24 cellular contexts compared by ENCODE assay signal in the genomic region with DNA sequence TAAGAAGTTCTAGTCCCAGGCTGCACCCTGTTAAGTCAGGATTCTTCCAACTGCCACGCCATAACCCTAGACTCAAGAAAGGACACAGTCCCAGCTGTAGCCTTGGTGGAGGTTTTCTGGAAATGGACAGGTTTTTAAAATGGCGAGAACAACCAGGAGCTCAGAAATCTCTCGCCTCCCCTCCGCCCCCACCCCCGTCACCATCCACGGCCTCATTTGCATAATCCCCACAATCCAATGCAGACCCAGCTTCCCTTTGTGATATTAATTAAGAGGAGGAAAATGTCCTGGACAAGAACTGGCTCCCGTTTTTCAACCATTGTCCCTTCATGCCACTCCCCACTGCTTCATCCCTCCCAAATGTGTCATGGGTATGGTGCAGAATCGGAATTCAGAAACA. TPM values are rescaled to one million over a fixed set of nuclear protein-coding genes. Genes with fewer than 3 reads are reported as not detected.
A peak's percentile ranks its signal among the peaks of the same experiment; 100 is the strongest.
DNase-seq lines count a peak whose midpoint lies in the region; ATAC-seq, FAIRE-seq and TF ChIP-seq lines count a peak whose summit lies in the region.
"Had no signal": no experiment of that assay in that cellular context is flagged by ENCODE, and none has a peak within 500 bp of the region (broad histone marks: within the 10 kb centered on the region; RNA-seq: fewer than 3 reads in every experiment).

No MANE protein-coding gene starts in this region.

- H3K27ac ChIP-seq in GM23338 (ENCODE audit: low read depth) = no peak overlapping the region
- no peak overlapping the region for H3K27ac ChIP-seq in H1 (ENCODE audit: low read depth, low read length)
- H3K27ac ChIP-seq in neuronal stem cell (replicated peaks; ENCODE audit: low read length) = no peak overlapping the region
- H3K27ac ChIP-seq: A549 had no signal

- H3K4me1 ChIP-seq in GM23338 (ENCODE audit: insufficient read depth) = no peaks in the 10 kb centered on the region
- peaks cover 3% of the 10 kb centered on the region for H3K4me1 ChIP-seq in HAP-1
- peaks cover 0 to 4% (median 0%) of the 10 kb centered on the region in 4 experiments; a peak in 1 of 7 replicates for H3K4me1 ChIP-seq in H1 (replicated peaks in 1 of 4; ENCODE audit: control insufficient read depth in 3 of 4, insufficient read depth in 4 of 4, low read length in 3 of 4)
- peaks cover 3% of the 10 kb centered on the region in 2 donors for H3K4me1 ChIP-seq in neuronal stem cell (ENCODE audit: control insufficient read depth in 2 of 2, insufficient read depth in 1 of 2, low read depth in 1 of 2, low read length in 2 of 2)
- H3K4me1 ChIP-seq: A549 had no signal

- no peak overlapping the region for H3K4me3 Mint-ChIP-seq in GM23338
- H3K4me3 Mint-ChIP-seq: CD4-positive, alpha-beta memory T cell; HFFc6 had no signal

- no peak overlapping the region for H3K4me2 ChIP-seq in GM23338
- H3K4me2 ChIP-seq in H1 (ENCODE audit: insufficient read depth in 1 of 2, low read depth in 2 of 2, low read length in 2 of 2) = no peak overlapping the region
- no peak overlapping the region for H3K4me2 ChIP-seq in neuronal stem cell (ENCODE audit: insufficient read depth, low read length, poor library complexity, severe bottlenecking)
- H3K4me2 ChIP-seq: A549 had no signal

- no peak for TF ChIP-seq EP300 in H1 (IDR thresholded peaks at IDR 0.05; ENCODE audit: borderline replicate concordance in 1 of 2, low read depth in 2 of 2, low read length in 2 of 2)

- no peak overlapping the region for H2AK5ac ChIP-seq in H1 (ENCODE audit: low read depth, low read length)
- no peak overlapping the region for H2AK5ac ChIP-seq in neuronal stem cell (ENCODE audit: low read depth, low read length)

- POLR2A ChIA-PET in H1 (lab: Charles Lee; ENCODE audit: partially characterized antibody) = interaction anchor here (1.3 kb wide), 1 partner anchor 15 kb away, joined by 4 read pairs; no protein-coding TSS in a partner anchor

- no peak overlapping the region for H4K5ac ChIP-seq in H1 (ENCODE audit: insufficient read length, low read depth, low read length)

- H3K9me2 ChIP-seq in GM23338 (ENCODE audit: insufficient read depth) = no peaks in the 10 kb centered on the region

- no peaks in the 10 kb centered on the region for H4K20me1 ChIP-seq in GM23338 (replicated peaks; ENCODE audit: insufficient read depth)
- H4K20me1 ChIP-seq in H1 (replicated peaks in 1 of 2; ENCODE audit: control insufficient read depth in 1 of 2, insufficient read depth in 2 of 2, low read length in 2 of 2) = no peaks in the 10 kb centered on the region

- H3K56ac ChIP-seq in H1 (replicated peaks; ENCODE audit: insufficient read length, low read depth, low read length) = no peak overlapping the region

- no peak for TF ChIP-seq RAD21 in H1 (IDR thresholded peaks at IDR 0.05 in 1 of 2, conservative IDR thresholded peaks at IDR 0.05 in 1 of 2; ENCODE audit: low read depth in 2 of 2, low read length in 2 of 2)

- no peaks in the 10 kb centered on the region for H3K9me3 Mint-ChIP-seq in GM23338
- H3K9me3 Mint-ChIP-seq: CD4-positive, alpha-beta memory T cell; HFFc6 had no signal

- no peak for FAIRE-seq in H1 (lab: Jason Lieb, UNC)
- FAIRE-seq: A549, GM12878, GM19239 had no signal

- H3K79me2 ChIP-seq in GM23338 (replicated peaks; ENCODE audit: insufficient read depth) (no peaks in the 10 kb centered on the region), H1 (ENCODE audit: control insufficient read depth in 1 of 2, insufficient read depth in 2 of 2, low read length in 2 of 2) (no peaks in the 10 kb centered on the region)

- intact Hi-C loops in left colon (cut with DNase I, micrococcal nuclease) = loop anchor here in 1 of 2 donors (10.0 kb wide), 1 partner anchor 185 kb away; no protein-coding TSS in a partner anchor

- H3K79me1 ChIP-seq in H1 (ENCODE audit: low read depth, low read length) (no peaks in the 10 kb centered on the region), neuronal stem cell (ENCODE audit: low read depth, low read length) (no peaks in the 10 kb centered on the region)

- CTCF ChIA-PET in H1 (lab: Charles Lee; ENCODE audit: partially characterized antibody) = interaction anchor here (1.0 to 10.1 kb wide), 10 partner anchors 9 to 230 kb away, joined by 3 to 86 read pairs (median 4); no protein-coding TSS in a partner anchor

- H3K9ac ChIP-seq in H1 (replicated peaks in 1 of 4; ENCODE audit: extremely low read depth in 1 of 4, low read depth in 3 of 4, low read length in 3 of 4) = no peak overlapping the region
- no peak overlapping the region for H3K9ac ChIP-seq in neuronal stem cell (ENCODE audit: low read depth, low read length, poor library complexity)

- no peak overlapping the region for H2BK20ac ChIP-seq in H1 (ENCODE audit: low read length)

- DNase-seq in GM23338 (ENCODE audit: low spot score) (no peak), HAP-1 (ENCODE audit: low spot score in 2 of 2) (peak; percentile 19 to 52), H1 (ENCODE audit: low read depth in 1 of 2, low spot score in 2 of 2) (no peak), neuronal stem cell (ENCODE audit: low spot score) (no peak), COR-L47 (lab: John Stamatoyannopoulos, UW) (no peak), left colon (no peak)
- no peak for DNase-seq in activated CD8-positive, alpha-beta memory T cell treated with anti-CD3 and anti-CD28 coated beads, Interleukin-2, amount 50 U/mL, for 48 hours
- DNase-seq: 8988T; ACHN; AML-193; C1 segment of cervical spinal cord; Caco-2; CD4-positive, alpha-beta memory T cell; DMS 273 treated with DMSO at 0.1 percent for 48 hours; DMS79; EL; GDM1; GOT3; H7; HFFc6 had no signal

- in situ Hi-C loops in HAP-1 (cut with MboI; ENCODE audit: low sequenced_read_pairs) = no loop called here

- H3K4me3 ChIP-seq in GM23338 = no peak overlapping the region
- no peak overlapping the region for H3K4me3 ChIP-seq in HAP-1
- H3K4me3 ChIP-seq in H1 (ENCODE audit: extremely low read depth in 1 of 4, insufficient read depth in 2 of 4, low read depth in 3 of 4, low read length in 4 of 4) = no peak overlapping the region
- H3K4me3 ChIP-seq in neuronal stem cell (ENCODE audit: low read length in 2 of 2) = no peak overlapping the region
- H3K4me3 ChIP-seq: A549, GM12878 had no signal

- no peak for TF ChIP-seq POLR2A in H1 (IDR thresholded peaks at IDR 0.05; ENCODE audit: control extremely low read depth in 1 of 2, low read depth in 2 of 2, low read length in 2 of 2)

- no peak for ATAC-seq in GM23338
- ATAC-seq in left colon = no peak
- ATAC-seq: A549, GM12878 had no signal

- H4K91ac ChIP-seq in H1 (replicated peaks; ENCODE audit: insufficient read length, low read length) = no peak overlapping the region
- no peak overlapping the region for H4K91ac ChIP-seq in neuronal stem cell (ENCODE audit: low read depth, low read length, poor library complexity)

- 69% methylated on average over 8 of the region's 8 CpGs; no CpG with 5 or more reads in 1 of the 2 experiments for WGBS in H1 (ENCODE audit: extremely low coverage in 1 of 2, insufficient coverage in 1 of 2, insufficient read length in 1 of 2, insufficient replicate concordance in 2 of 2, low coverage in 1 of 2, low lambda C conversion rate in 2 of 2, missing lambda C conversion rate in 1 of 2), 2 experiments
- no CpG with 5 or more reads among the region's 8 CpGs for WGBS in neuronal stem cell (ENCODE audit: extremely low coverage in 2 of 2, insufficient read length in 2 of 2, insufficient replicate concordance in 1 of 2), 2 donors

- H3K4me1 Mint-ChIP-seq in GM23338 = no peaks in the 10 kb centered on the region
- H3K4me1 Mint-ChIP-seq: CD4-positive, alpha-beta memory T cell had no signal

- H2BK12ac ChIP-seq in H1 (ENCODE audit: low read depth, low read length) = no peak overlapping the region
- no peak overlapping the region for H2BK12ac ChIP-seq in neuronal stem cell (ENCODE audit: low read length)

- no peak for TF ChIP-seq CTCF in GM23338 (conservative IDR thresholded peaks at IDR 0.05; ENCODE audit: low read depth in 2 of 2)
- no peak for TF ChIP-seq CTCF in H1 (IDR thresholded peaks at IDR 0.05; ENCODE audit: control extremely low read depth in 1 of 3, insufficient read depth in 1 of 3, low read depth in 1 of 3, low read length in 3 of 3)

- no peaks in the 10 kb centered on the region for H3F3A ChIP-seq in GM23338 (replicated peaks; ENCODE audit: low read depth)

- peaks cover 14% of the 10 kb centered on the region for H3K27me3 Mint-ChIP-seq in GM23338 (ENCODE audit: insufficient read depth, low read depth, poor library complexity)

- H3K4ac ChIP-seq in H1 (replicated peaks; ENCODE audit: insufficient read length, low read depth, low read length) (no peak overlapping the region), neuronal stem cell (ENCODE audit: low read length) (no peak overlapping the region)

- no peak overlapping the region for H3K23ac ChIP-seq in H1 (ENCODE audit: insufficient read length)
- no peak overlapping the region for H3K23ac ChIP-seq in neuronal stem cell (ENCODE audit: low read depth, low read length, poor library complexity)

- no peaks in the 10 kb centered on the region for H3K23me2 ChIP-seq in H1 (ENCODE audit: low read depth, low read length)

- no peaks in the 10 kb centered on the region for H3K36me3 ChIP-seq in GM23338 (ENCODE audit: insufficient read depth)
- H3K36me3 ChIP-seq in HAP-1 (replicated peaks) = no peaks in the 10 kb centered on the region
- no peaks in the 10 kb centered on the region for H3K36me3 ChIP-seq in H1 (ENCODE audit: control insufficient read depth in 2 of 4, insufficient read depth in 4 of 4, low read length in 3 of 4)
- H3K36me3 ChIP-seq in neuronal stem cell (replicated peaks in 1 of 2; ENCODE audit: control insufficient read depth in 2 of 2, insufficient read depth in 2 of 2, low read length in 2 of 2) = no peaks in the 10 kb centered on the region

- H3K14ac ChIP-seq in H1 (ENCODE audit: insufficient read length) (no peak overlapping the region), neuronal stem cell (ENCODE audit: low read length) (no peak overlapping the region)

- no peak overlapping the region for H3K27ac Mint-ChIP-seq in GM23338
- H3K27ac Mint-ChIP-seq: CD4-positive, alpha-beta memory T cell; HFFc6 had no signal

- H4K8ac ChIP-seq in H1 (ENCODE audit: extremely low read depth, insufficient read depth, low read length) (0 out of 2 replicates have a peak overlapping the region, but pooled peaks have one; percentile 3), neuronal stem cell (ENCODE audit: low read depth, low read length) (no peak overlapping the region)

- peak overlapping the region; percentile 72; the same call in 1 of the 2 replicates for H2AFZ ChIP-seq in GM23338
- H2AFZ ChIP-seq in H1 (ENCODE audit: low read length) = no peak overlapping the region
- H2AFZ ChIP-seq in neuronal stem cell (ENCODE audit: low read length) = peak overlapping the region; percentile 12

- no peak overlapping the region for H3K18ac ChIP-seq in H1 (ENCODE audit: extremely low read depth, low read length)
- H3K18ac ChIP-seq in neuronal stem cell (ENCODE audit: low read length) = peak overlapping the region; percentile 32

- H2BK5ac ChIP-seq in H1 (ENCODE audit: low read depth, low read length) (no peak overlapping the region), neuronal stem cell (ENCODE audit: low read length) (no peak overlapping the region)

- H2BK120ac ChIP-seq in H1 (replicated peaks; ENCODE audit: low read depth, low read length) (no peak overlapping the region), neuronal stem cell (ENCODE audit: low read depth, low read length) (no peak overlapping the region)

- H3K9me3 ChIP-seq in HAP-1 (no peaks in the 10 kb centered on the region), H1 (ENCODE audit: insufficient read depth in 2 of 2, low read depth in 1 of 2, low read length in 1 of 2) (no peaks in the 10 kb centered on the region), neuronal stem cell (replicated peaks in 1 of 2; ENCODE audit: control insufficient read depth in 2 of 2, insufficient read depth in 1 of 2, low read depth in 1 of 2, low read length in 2 of 2) (no peaks in the 10 kb centered on the region)
- H3K9me3 ChIP-seq: A549, Caco-2 had no signal

- H3K27me3 ChIP-seq in GM23338 (ENCODE audit: insufficient read depth) (no peaks in the 10 kb centered on the region), HAP-1 (ENCODE audit: low read depth) (no peaks in the 10 kb centered on the region), H1 (replicated peaks in 1 of 4; ENCODE audit: control insufficient read depth in 3 of 4, extremely low read depth in 1 of 4, insufficient read depth in 3 of 4, low read length in 3 of 4) (no peaks in the 10 kb centered on the region), neuronal stem cell (ENCODE audit: control insufficient read depth in 3 of 3, insufficient read depth in 3 of 3, low read depth in 1 of 3, low read length in 3 of 3) (peaks cover 0 to 4% (median 0%) of the 10 kb centered on the region in 3 experiments)

- no peaks in the 10 kb centered on the region for H3K36me3 Mint-ChIP-seq in GM23338 (ENCODE audit: low read depth)
- H3K36me3 Mint-ChIP-seq: CD4-positive, alpha-beta memory T cell had no signal

- no peak overlapping the region; the same call in 1 of the 2 replicates for H2BK15ac ChIP-seq in H1 (ENCODE audit: low read length)
- H2BK15ac ChIP-seq in neuronal stem cell (ENCODE audit: low read length) = no peak overlapping the region

RNA-seq across cellular contexts. Expression of a gene that starts 11.0 kb away (rescaled TPM):
- total RNA-seq in GM23338 (2014; rRNA removed; shearing (Covaris generic)) = 19.2 and 20.1 TPM in 2 replicates
- 4.1 and 4.5 TPM in 2 replicates for polyA plus RNA-seq in GM23338 (2016; fragmentation: Nextera tagmentation; extraction: Ambion mirVana)
- 15.7 and 17.2 TPM in 2 replicates for total RNA-seq in H1 (2021; fragmentation: NEBNext Ultra II Directional; extraction: Animal tissue kit (Norgen Biotek cat#: 25700))
- 15.8 and 23.8 TPM in 2 replicates for polyA plus RNA-seq in H1 (2011; rRNA removed)
- 10.4 TPM for polyA plus RNA-seq in H1 (2011; cell fraction: cytosol; rRNA removed)
- polyA plus RNA-seq in H1 (2011; cell fraction: nucleus; rRNA removed) = 15.7 TPM
- 7.6 to 17.8 TPM (median 13.6 TPM) in 4 replicates for polyA plus RNA-seq in H1 (2012, experiment 1 of 2)
- 8.3 TPM for polyA plus RNA-seq in H1 (2012, experiment 2 of 2)
- polyA plus RNA-seq in H1 (2013, experiment 1 of 2) = 15.2 TPM
- polyA plus RNA-seq in H1 (2013, experiment 2 of 2) = 16.6 TPM
- polyA minus RNA-seq in H1 (2011; rRNA and poly(A)+ RNA removed) = 22.7 and 23.1 TPM in 2 replicates
- polyA minus RNA-seq in H1 (2011; cell fraction: cytosol; rRNA and poly(A)+ RNA removed) = 16.6 TPM
- 15.3 TPM for polyA minus RNA-seq in H1 (2011; cell fraction: nucleus; rRNA and poly(A)+ RNA removed)
- 25.3 TPM for polyA plus RNA-seq in neuronal stem cell (2013, experiment 1 of 2)
- 26.4 TPM for polyA plus RNA-seq in neuronal stem cell (2013, experiment 2 of 2)
- 10 to 100 TPM; 43.3 to 72.8 TPM for total RNA-seq in left colon
- polyA plus RNA-seq: CD4-positive, alpha-beta memory T cell had no signal

RNA-seq across cellular contexts. Expression of a gene that starts 46.6 kb away (rescaled TPM):
- not detected in 2 replicates for total RNA-seq in GM23338 (2014; rRNA removed; shearing (Covaris generic))
- polyA plus RNA-seq in GM23338 (2016; fragmentation: Nextera tagmentation; extraction: Ambion mirVana) = not detected in 2 replicates
- total RNA-seq in H1 (2021; fragmentation: NEBNext Ultra II Directional; extraction: Animal tissue kit (Norgen Biotek cat#: 25700)) = not detected in 2 replicates
- polyA plus RNA-seq in H1 (2011; rRNA removed) = not detected in 2 replicates
- not detected for polyA plus RNA-seq in H1 (2011; cell fraction: cytosol; rRNA removed)
- not detected for polyA plus RNA-seq in H1 (2011; cell fraction: nucleus; rRNA removed)
- not detected in 4 replicates for polyA plus RNA-seq in H1 (2012, experiment 1 of 2)
- polyA plus RNA-seq in H1 (2012, experiment 2 of 2) = not detected
- not detected for polyA plus RNA-seq in H1 (2013, experiment 1 of 2)
- not detected for polyA plus RNA-seq in H1 (2013, experiment 2 of 2)
- not detected in 2 replicates for polyA minus RNA-seq in H1 (2011; rRNA and poly(A)+ RNA removed)
- polyA minus RNA-seq in H1 (2011; cell fraction: cytosol; rRNA and poly(A)+ RNA removed) = not detected
- not detected for polyA minus RNA-seq in H1 (2011; cell fraction: nucleus; rRNA and poly(A)+ RNA removed)
- polyA plus RNA-seq in neuronal stem cell (2013, experiment 1 of 2) = not detected
- not detected for polyA plus RNA-seq in neuronal stem cell (2013, experiment 2 of 2)
- total RNA-seq in left colon = 100 to 1,000 TPM in 1 of 2 donors, 10 to 100 TPM in 1; 32.5 to 150 TPM
- total RNA-seq: Caco-2, H7, HFFc6 had no signal
- polyA plus RNA-seq: A549; BJ; CD4-positive, alpha-beta memory T cell; GM12878 had no signal

RNA-seq across cellular contexts. Expression of a gene that starts 56.2 kb away (rescaled TPM):
- total RNA-seq in GM23338 (2014; rRNA removed; shearing (Covaris generic)) = not detected in 2 replicates
- polyA plus RNA-seq in GM23338 (2016; fragmentation: Nextera tagmentation; extraction: Ambion mirVana) = not detected in 2 replicates
- not detected in 2 replicates for total RNA-seq in H1 (2021; fragmentation: NEBNext Ultra II Directional; extraction: Animal tissue kit (Norgen Biotek cat#: 25700))
- not detected in 2 replicates for polyA plus RNA-seq in H1 (2011; rRNA removed)
- not detected for polyA plus RNA-seq in H1 (2011; cell fraction: cytosol; rRNA removed)
- polyA plus RNA-seq in H1 (2011; cell fraction: nucleus; rRNA removed) = not detected
- polyA plus RNA-seq in H1 (2012, experiment 1 of 2) = not detected in 4 replicates
- polyA plus RNA-seq in H1 (2012, experiment 2 of 2) = not detected
- not detected for polyA plus RNA-seq in H1 (2013, experiment 1 of 2)
- polyA plus RNA-seq in H1 (2013, experiment 2 of 2) = not detected
- not detected in 2 replicates for polyA minus RNA-seq in H1 (2011; rRNA and poly(A)+ RNA removed)
- polyA minus RNA-seq in H1 (2011; cell fraction: cytosol; rRNA and poly(A)+ RNA removed) = not detected
- polyA minus RNA-seq in H1 (2011; cell fraction: nucleus; rRNA and poly(A)+ RNA removed) = not detected
- polyA plus RNA-seq in neuronal stem cell (2013, experiment 1 of 2) = not detected
- polyA plus RNA-seq in neuronal stem cell (2013, experiment 2 of 2) = not detected
- 100 to 1,000 TPM in 1 of 2 donors, 10 to 100 TPM in 1; 32.3 to 147 TPM for total RNA-seq in left colon
- total RNA-seq: Caco-2, H7, HFFc6 had no signal
- polyA plus RNA-seq: A549; BJ; CD4-positive, alpha-beta memory T cell; GM12878 had no signal

Comparison
In these comparisons a context has a peak if more than half of its experiments do, and no peak if none do; other contexts are left out.
1. DNase-seq: peak in HAP-1 (2 of 2); none in GM23338 (single experiment), H1 (0 of 2), neuronal stem cell (single experiment), COR-L47 (single experiment), activated CD8-positive, alpha-beta memory T cell treated with anti-CD3 and anti-CD28 coated beads, Interleukin-2, amount 50 U/mL, for 48 hours (single experiment) and left colon (0 of 2).
2. RNA of a gene that starts 46.6 kb away (total RNA-seq): 32.5 to 150 TPM in left colon; not detected in GM23338 and not detected in H1; every median in the first group is over 10 times any median in the second.
3. RNA of a gene that starts 56.2 kb away (total RNA-seq): 32.3 to 147 TPM in left colon; not detected in GM23338 and not detected in H1; every median in the first group is over 10 times any median in the second.